Comparison of ENCODE assay signal across 8 cellular contexts in genomic region chr2:240832205-240832727, GRCh38. TPM values are rescaled to one million over a fixed set of nuclear protein-coding genes. Genes with fewer than 3 reads are reported as not detected.
DNase-seq lines count a peak whose midpoint lies in the region; ATAC-seq, FAIRE-seq and TF ChIP-seq lines count a peak whose summit lies in the region.

No MANE protein-coding gene starts in this region.

- H3K9me3 Mint-ChIP-seq in astrocyte (ENCODE audit: unreplicated experiment), result no peaks in the 10 kb centered on the region

- no peak overlapping the region for H3K9ac ChIP-seq in astrocyte (ENCODE audit: low read length)

- DNase-seq in GF-D8 (lab: John Stamatoyannopoulos, UW) (peak; percentile 40), NCI-H146 treated with DMSO at 0.1 percent for 48 hours (lab: John Stamatoyannopoulos, UW; ENCODE audit: unreplicated experiment) (peak; percentile 65), T1000 (lab: John Stamatoyannopoulos, UW) (peak; percentile 51), astrocyte (ENCODE audit: low read depth) (peak; percentile 68), hepatic stellate cell (ENCODE audit: low spot score) (peak; percentile 67), retina (peak; percentile 98), vagina (ENCODE audit: extremely low spot score in 2 of 2) (no peak)

- no peak for TF ChIP-seq CTCF in astrocyte (IDR thresholded peaks at IDR 0.05; ENCODE audit: insufficient read depth, low read depth, low read length)
- TF ChIP-seq CTCF in vagina (IDR thresholded peaks at IDR 0.05), result no peak

- peak; percentile 57 for ATAC-seq in HG02623 (IDR thresholded peaks at IDR 0.05; ENCODE audit: unreplicated experiment)

- no peak overlapping the region for H3K27ac Mint-ChIP-seq in astrocyte (ENCODE audit: unreplicated experiment)

- peak overlapping the region; percentile 74 for H3K4me2 ChIP-seq in astrocyte (ENCODE audit: low read length)

- H3K27me3 Mint-ChIP-seq in astrocyte (ENCODE audit: low read depth, unreplicated experiment), result peaks cover 48% of the 10 kb centered on the region

- H3K36me3 ChIP-seq in astrocyte (ENCODE audit: insufficient read depth, low read length) (no peaks in the 10 kb centered on the region), vagina (no peaks in the 10 kb centered on the region)

- peaks cover 2% of the 10 kb centered on the region for H3K4me1 Mint-ChIP-seq in astrocyte (ENCODE audit: low read depth, unreplicated experiment)

- no peaks in the 10 kb centered on the region for H3K36me3 Mint-ChIP-seq in astrocyte (ENCODE audit: low read depth, unreplicated experiment)

- no peaks in the 10 kb centered on the region for H4K20me1 ChIP-seq in astrocyte (ENCODE audit: insufficient read depth, low read length)

- H3K79me2 ChIP-seq in astrocyte (ENCODE audit: insufficient read depth, low read length), result no peaks in the 10 kb centered on the region

- no peak overlapping the region for H3K4me3 Mint-ChIP-seq in astrocyte (ENCODE audit: unreplicated experiment)

- H3K4me1 ChIP-seq in astrocyte (ENCODE audit: insufficient read depth, low read length) (peaks cover 10% of the 10 kb centered on the region), vagina (peaks cover 16% of the 10 kb centered on the region)

- H3K27ac ChIP-seq in astrocyte (ENCODE audit: low read depth, low read length), result no peak overlapping the region
- no peak overlapping the region for H3K27ac ChIP-seq in vagina

- no peaks in the 10 kb centered on the region for H3K9me3 ChIP-seq in astrocyte (ENCODE audit: insufficient read depth, low read depth, low read length)
- H3K9me3 ChIP-seq in vagina, result no peaks in the 10 kb centered on the region

- FAIRE-seq in astrocyte (lab: Jason Lieb, UNC), result no peak

- peak overlapping the region; percentile 43 for H2AFZ ChIP-seq in astrocyte (ENCODE audit: low read depth, low read length)

- H3K27me3 ChIP-seq in astrocyte (ENCODE audit: insufficient read depth, low read length), result peaks cover 19% of the 10 kb centered on the region
- no peaks in the 10 kb centered on the region for H3K27me3 ChIP-seq in vagina

- intact Hi-C loops in vagina (cut with DNase I), result no loop called here

- TF ChIP-seq POLR2A in vagina (IDR thresholded peaks at IDR 0.05), result no peak

- H3K4me3 ChIP-seq in astrocyte (ENCODE audit: insufficient read depth, low read depth, low read length), result peak overlapping the region; percentile 33
- peak overlapping the region; percentile 15 to 31 for H3K4me3 ChIP-seq in vagina

RNA-seq across cellular contexts. Expression of gene KIF1A, which starts 12.2 kb away (rescaled TPM):
- 20.3 and 51.2 TPM in 2 replicates for total RNA-seq in astrocyte
- 6.1 TPM for total RNA-seq in vagina

RNA-seq across cellular contexts. Expression of gene AGXT, which starts 36.4 kb away (rescaled TPM):
- total RNA-seq in astrocyte (not detected in 2 replicates), vagina (not detected)

Comparison
In these comparisons a context has a peak if more than half of its experiments do, and no peak if none do; other contexts are left out.
1. DNase-seq: peak in GF-D8 (single experiment), NCI-H146 treated with DMSO at 0.1 percent for 48 hours (single experiment), T1000 (single experiment), astrocyte (single experiment), hepatic stellate cell (single experiment) and retina (single experiment); none in vagina (0 of 2).